In genomic region chr5:154446183-154447073, GRCh38 we compare ENCODE assay signal across 8 cellular contexts. TPM values are rescaled to one million over a fixed set of nuclear protein-coding genes. Genes with fewer than 3 reads are reported as not detected.
A peak's percentile ranks its signal among the peaks of the same experiment; 100 is the strongest.
DNase-seq lines count a peak whose midpoint lies in the region; ATAC-seq and TF ChIP-seq lines count a peak whose summit lies in the region.

No MANE protein-coding gene starts in this region.

- H3K4me2 ChIP-seq in parathyroid adenoma (ENCODE audit: low read length) = peak overlapping the region; percentile 71

- POLR2A ChIA-PET in RWPE1 (lab: Yijun Ruan, JAX; ENCODE audit: low non-redundant PET) = no interaction called here
- POLR2A ChIA-PET in activated naive CD8-positive, alpha-beta T cell treated with anti-CD3 and anti-CD28 coated beads, Interleukin-2, amount 10 ng/mL, durations not matched to agents 7 days and 5 days (lab: Charles Lee) = interaction anchor here (0.6 to 1.9 kb wide), 3 partner anchors 15 to 408 kb away, joined by 3 to 4 read pairs (median 4); partner anchors contain the start of genes FAM114A2 and MFAP3

- H3K4me3 ChIP-seq in parathyroid adenoma (ENCODE audit: low read depth, low read length) (peak overlapping the region; percentile 65), uterus (peak overlapping the region; percentile 79 to 90)

- H3K4me1 ChIP-seq in parathyroid adenoma (no peaks in the 10 kb centered on the region), uterus (peaks cover 3 to 5% of the 10 kb centered on the region in 2 donors)

- TF ChIP-seq CTCF in RWPE1 (conservative IDR thresholded peaks at IDR 0.05; ENCODE audit: low read depth) = no peak
- TF ChIP-seq CTCF in parathyroid adenoma (IDR thresholded peaks at IDR 0.05) = no peak
- TF ChIP-seq CTCF in uterus (IDR thresholded peaks at IDR 0.05) = no peak

- peak overlapping the region; percentile 70 for H3K27ac Mint-ChIP-seq in activated naive CD8-positive, alpha-beta T cell treated with anti-CD3 and anti-CD28 coated beads, Interleukin-2, amount 10 ng/mL, durations not matched to agents 7 days and 5 days

- intact Hi-C loops in cardiac septum (cut with DNase I) = no loop called here
- intact Hi-C loops in uterus (cut with DNase I; ENCODE audit: low total_unique reads) = no loop called here

- peaks cover 39% of the 10 kb centered on the region for H3K4me1 Mint-ChIP-seq in activated naive CD8-positive, alpha-beta T cell treated with anti-CD3 and anti-CD28 coated beads, Interleukin-2, amount 10 ng/mL, durations not matched to agents 7 days and 5 days

- CTCF ChIA-PET in RWPE1 (lab: Yijun Ruan, JAX) = interaction anchor here (0.6 kb wide), 1 partner anchor 107 kb away, joined by 4 read pairs; no protein-coding TSS in a partner anchor

- H3K27ac ChIP-seq in RWPE1 (peak overlapping the region; percentile 83), parathyroid adenoma (peak overlapping the region; percentile 58), uterus (peak overlapping the region; percentile 83 to 93)

- peaks cover 13% of the 10 kb centered on the region for H3K79me2 ChIP-seq in parathyroid adenoma

- H3K4me3 Mint-ChIP-seq in activated naive CD8-positive, alpha-beta T cell treated with anti-CD3 and anti-CD28 coated beads, Interleukin-2, amount 10 ng/mL, durations not matched to agents 7 days and 5 days = peak overlapping the region; percentile 93

- H3K36me3 ChIP-seq in parathyroid adenoma (ENCODE audit: control insufficient read depth, insufficient read depth, low read length) (no peaks in the 10 kb centered on the region), uterus (no peaks in the 10 kb centered on the region)

- no peaks in the 10 kb centered on the region for H3K9me3 ChIP-seq in parathyroid adenoma (ENCODE audit: control insufficient read depth, low read length)
- H3K9me3 ChIP-seq in uterus = no peaks in the 10 kb centered on the region

- H3K9me3 Mint-ChIP-seq in activated naive CD8-positive, alpha-beta T cell treated with anti-CD3 and anti-CD28 coated beads, Interleukin-2, amount 10 ng/mL, durations not matched to agents 7 days and 5 days = no peaks in the 10 kb centered on the region

- peak; percentile 3 for DNase-seq in NCI-H510A treated with DMSO at 0.1 percent for 48 hours (lab: John Stamatoyannopoulos, UW)
- no peak for DNase-seq in NCI-H510A (lab: John Stamatoyannopoulos, UW)
- peak; percentile 70 for DNase-seq in RWPE1 (ENCODE audit: low spot score)
- DNase-seq in activated naive CD8-positive, alpha-beta T cell treated with anti-CD3 and anti-CD28 coated beads, Interleukin-2, amount 10 ng/mL, durations not matched to agents 7 days and 5 days = peak; percentile 64
- DNase-seq in cardiac septum (ENCODE audit: low spot score) = peak; percentile 81
- DNase-seq in uterus = peak; percentile 48 to 56

- no peaks in the 10 kb centered on the region for H3K27me3 Mint-ChIP-seq in activated naive CD8-positive, alpha-beta T cell treated with anti-CD3 and anti-CD28 coated beads, Interleukin-2, amount 10 ng/mL, durations not matched to agents 7 days and 5 days

- peak; percentile 5 for ATAC-seq in HG02970 (IDR thresholded peaks at IDR 0.05; ENCODE audit: low FRiP score, unreplicated experiment)
- no peak for ATAC-seq in activated naive CD8-positive, alpha-beta T cell treated with anti-CD3 and anti-CD28 coated beads, Interleukin-2, amount 10 ng/mL, durations not matched to agents 7 days and 5 days (ENCODE audit: low read depth)

- H3K27me3 ChIP-seq in parathyroid adenoma (ENCODE audit: control insufficient read depth, insufficient read depth, low read length) (no peaks in the 10 kb centered on the region), uterus (no peaks in the 10 kb centered on the region)

- no peak for TF ChIP-seq POLR2A in uterus (IDR thresholded peaks at IDR 0.05)

- peaks cover 31% of the 10 kb centered on the region for H3K36me3 Mint-ChIP-seq in activated naive CD8-positive, alpha-beta T cell treated with anti-CD3 and anti-CD28 coated beads, Interleukin-2, amount 10 ng/mL, durations not matched to agents 7 days and 5 days

- H3K9ac ChIP-seq in parathyroid adenoma = peak overlapping the region; percentile 41

- peak overlapping the region; percentile 80 for H2AFZ ChIP-seq in parathyroid adenoma

RNA-seq across cellular contexts. Expression of gene SAP30L, which starts 0.6 kb away (rescaled TPM):
- 10 to 100 TPM; 39.4 to 41.3 TPM for total RNA-seq in activated naive CD8-positive, alpha-beta T cell treated with anti-CD3 and anti-CD28 coated beads, Interleukin-2, amount 10 ng/mL, durations not matched to agents 7 days and 5 days
- 32.3 TPM for total RNA-seq in cardiac septum
- 10 to 100 TPM in 3 of 4 donors, 1 to 10 TPM in 1; 9.5 to 61.7 (median 31.2) TPM for total RNA-seq in uterus

RNA-seq across cellular contexts. Expression of gene HAND1, which starts 31.6 kb away (rescaled TPM):
- not detected for total RNA-seq in activated naive CD8-positive, alpha-beta T cell treated with anti-CD3 and anti-CD28 coated beads, Interleukin-2, amount 10 ng/mL, durations not matched to agents 7 days and 5 days
- total RNA-seq in cardiac septum (18.3 TPM), uterus (under 1 TPM in 1 of 4 donors, not detected in 3; 0.14 TPM)

Comparison
In these comparisons a context has a peak if more than half of its experiments do, and no peak if none do; other contexts are left out.
1. RNA of gene HAND1, which starts 31.6 kb away (total RNA-seq): 18.3 TPM in cardiac septum (single experiment); not detected in activated naive CD8-positive, alpha-beta T cell treated with anti-CD3 and anti-CD28 coated beads, Interleukin-2, amount 10 ng/mL, durations not matched to agents 7 days and 5 days and 0.14 TPM in uterus; every median in the first group is over 10 times any median in the second.
2. Peak in every context shown above with its lines, with median percentiles within 50 percentile points of each other: H3K27ac ChIP-seq.